ENCODE assay signal across 15 cellular contexts in the genomic region with DNA sequence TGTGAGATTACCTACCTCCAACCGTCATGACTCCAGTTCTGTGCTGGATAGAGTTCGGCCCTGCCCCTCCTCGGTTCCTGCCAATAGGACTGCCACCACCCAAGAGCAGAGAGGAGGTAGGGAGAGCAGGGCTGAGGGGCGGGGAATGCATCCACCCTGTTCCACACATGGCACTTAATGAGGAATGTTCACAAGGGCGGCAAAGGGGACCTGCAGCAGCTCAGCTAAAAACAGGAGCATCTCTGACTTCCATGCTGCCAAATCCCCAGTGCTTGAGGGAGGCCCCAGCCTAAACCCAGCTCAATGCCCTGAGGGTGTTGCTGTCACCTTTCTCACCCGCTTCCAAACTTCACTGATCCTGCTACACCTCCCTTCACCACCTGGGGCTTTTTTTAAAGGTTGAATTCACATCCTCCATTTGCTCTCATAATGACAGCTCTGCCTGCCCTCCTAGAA. TPM values are rescaled to one million over a fixed set of nuclear protein-coding genes. Genes with fewer than 3 reads are reported as not detected.
DNase-seq lines count a peak whose midpoint lies in the region; ATAC-seq and TF ChIP-seq lines count a peak whose summit lies in the region.
"Had no signal": no experiment of that assay in that cellular context is flagged by ENCODE, and none has a peak within 500 bp of the region (broad histone marks: within the 10 kb centered on the region; RNA-seq: fewer than 3 reads in every experiment).

No MANE protein-coding gene starts in this region.

- H3K79me2 ChIP-seq in PC-3 (ENCODE audit: low read length) = no peaks in the 10 kb centered on the region

- H3K4me3 Mint-ChIP-seq in stimulated activated naive B cell treated with anti-CD40 and anti-IgM and Interleukin-4, amounts not matched to agents 10 μg/mL and 1 μg/mL and 100 μg/mL, for 72 hours = no peak overlapping the region

- no peaks in the 10 kb centered on the region for H3K9me2 ChIP-seq in PC-3 (replicated peaks; ENCODE audit: low read length)
- H3K9me2 ChIP-seq: SK-N-SH had no signal

- ATAC-seq in Right ventricle myocardium superior (ENCODE audit: poor library complexity) (peak; percentile 82), PC-3 (no peak), left cardiac atrium (peak; percentile 58 to 73), GM18907 (IDR thresholded peaks at IDR 0.05; ENCODE audit: unreplicated experiment) (no peak)
- ATAC-seq in stimulated activated naive B cell treated with anti-CD40 and anti-IgM and Interleukin-4, amounts not matched to agents 10 μg/mL and 1 μg/mL and 100 μg/mL, for 72 hours (replicated peaks) = peak; percentile 19 to 55

- no peaks in the 10 kb centered on the region for H3K36me3 ChIP-seq in right atrium auricular region
- no peaks in the 10 kb centered on the region for H3K36me3 ChIP-seq in PC-3 (ENCODE audit: low read depth, low read length)
- H3K36me3 ChIP-seq: upper lobe of left lung had no signal

- H3K9me3 ChIP-seq in right atrium auricular region (no peaks in the 10 kb centered on the region), PC-3 (ENCODE audit: low read length) (no peaks in the 10 kb centered on the region)
- H3K9me3 ChIP-seq: SK-N-SH, upper lobe of left lung had no signal

- CTCF ChIA-PET in PC-3 (lab: Charles Lee) = interaction anchor here (0.8 kb wide), 1 partner anchor 26 kb away, joined by 3 read pairs; no protein-coding TSS in a partner anchor

- no peak overlapping the region for H3K27ac Mint-ChIP-seq in stimulated activated naive B cell treated with anti-CD40 and anti-IgM and Interleukin-4, amounts not matched to agents 10 μg/mL and 1 μg/mL and 100 μg/mL, for 72 hours

- H3K4me1 ChIP-seq in right atrium auricular region = peaks cover 0 to 22% of the 10 kb centered on the region in 2 donors
- no peaks in the 10 kb centered on the region for H3K4me1 ChIP-seq in PC-3 (ENCODE audit: insufficient read depth, low read length)

- H3K36me3 Mint-ChIP-seq in stimulated activated naive B cell treated with anti-CD40 and anti-IgM and Interleukin-4, amounts not matched to agents 10 μg/mL and 1 μg/mL and 100 μg/mL, for 72 hours = no peaks in the 10 kb centered on the region
- H3K36me3 Mint-ChIP-seq: IgD-negative memory B cell had no signal

- no peak overlapping the region for H3K27ac ChIP-seq in right atrium auricular region
- H3K27ac ChIP-seq in PC-3 (ENCODE audit: low read length) = no peak overlapping the region
- H3K27ac ChIP-seq: upper lobe of left lung, VCaP had no signal

- no peak overlapping the region for H3K4me3 ChIP-seq in right atrium auricular region
- no peak overlapping the region for H3K4me3 ChIP-seq in PC-3 (ENCODE audit: low read length)
- H3K4me3 ChIP-seq: upper lobe of left lung had no signal

- BruUV-seq in PC-3 (replicated peaks; lab: Mats Ljungman, UMichigan) = no TSS peak

- DNase-seq in Right ventricle myocardium superior (no peak), right atrium auricular region (ENCODE audit: low spot score) (no peak), PC-3 (peak; percentile 23), left cardiac atrium (no peak), NCI-H446 treated with DMSO at 0.1 percent for 48 hours (lab: John Stamatoyannopoulos, UW) (no peak)
- no peak for DNase-seq in stimulated activated naive B cell treated with anti-CD40 and anti-IgM and Interleukin-4, amounts not matched to agents 10 μg/mL and 1 μg/mL and 100 μg/mL, for 72 hours
- DNase-seq in activated CD4-positive, alpha-beta T cell treated with anti-CD3 and anti-CD28 coated beads for 1 hour = no peak
- DNase-seq: activated naive CD4-positive, alpha-beta T cell treated with anti-CD3 and anti-CD28 coated beads, Interleukin-2, amount 50 U/mL, for 16 hours; kidney; NCI-H1417 treated with DMSO at 0.1 percent for 48 hours; SK-N-SH; upper lobe of left lung had no signal

- H2AFZ ChIP-seq in PC-3 (ENCODE audit: low read length) = no peak overlapping the region

- H3K9ac ChIP-seq in PC-3 (ENCODE audit: low read length) = no peak overlapping the region
- H3K9ac ChIP-seq: SK-N-SH had no signal

- TF ChIP-seq CTCF in right atrium auricular region (IDR thresholded peaks at IDR 0.05) = no peak
- no peak for TF ChIP-seq CTCF in PC-3 (conservative IDR thresholded peaks at IDR 0.05; ENCODE audit: low read depth, low read length)

- no peaks in the 10 kb centered on the region for H4K20me1 ChIP-seq in PC-3 (ENCODE audit: low read length)

- H3K27me3 Mint-ChIP-seq in stimulated activated naive B cell treated with anti-CD40 and anti-IgM and Interleukin-4, amounts not matched to agents 10 μg/mL and 1 μg/mL and 100 μg/mL, for 72 hours = peaks cover 0 to 21% of the 10 kb centered on the region in 2 donors

- no peaks in the 10 kb centered on the region for H3K9me3 Mint-ChIP-seq in stimulated activated naive B cell treated with anti-CD40 and anti-IgM and Interleukin-4, amounts not matched to agents 10 μg/mL and 1 μg/mL and 100 μg/mL, for 72 hours
- H3K9me3 Mint-ChIP-seq: IgD-negative memory B cell had no signal

- H3F3A ChIP-seq in PC-3 (ENCODE audit: low read length, unreplicated experiment) = no peaks in the 10 kb centered on the region

- intact Hi-C loops in Right ventricle myocardium superior (cut with DNase I) (no loop called here), PC-3 (cut with micrococcal nuclease) (no loop called here), left cardiac atrium (cut with DNase I) (no loop called here)

- H3K27me3 ChIP-seq in right atrium auricular region (no peaks in the 10 kb centered on the region), PC-3 (ENCODE audit: low read length) (no peaks in the 10 kb centered on the region)
- H3K27me3 ChIP-seq: upper lobe of left lung had no signal

- peaks cover 26% of the 10 kb centered on the region in 2 donors for H3K4me1 Mint-ChIP-seq in stimulated activated naive B cell treated with anti-CD40 and anti-IgM and Interleukin-4, amounts not matched to agents 10 μg/mL and 1 μg/mL and 100 μg/mL, for 72 hours

- H3K4me2 ChIP-seq in PC-3 (ENCODE audit: low read length) = no peak overlapping the region
- H3K4me2 ChIP-seq: SK-N-SH had no signal

- POLR2A ChIA-PET in PC-3 (lab: Charles Lee; ENCODE audit: unreplicated experiment) = no interaction called here

RNA-seq across cellular contexts. Expression of a gene that starts 7.8 kb away (rescaled TPM):
- total RNA-seq in Right ventricle myocardium superior (99.4 TPM), right atrium auricular region (10 to 100 TPM; 49.5 to 89.1 TPM), PC-3 (2014; rRNA removed) (46.6 and 58.9 TPM in 2 replicates), left cardiac atrium (10 to 100 TPM; 79.9 to 85.5 TPM)

RNA-seq across cellular contexts. Expression of a gene that starts 37.7 kb away (rescaled TPM):
- total RNA-seq in Right ventricle myocardium superior (15.8 TPM), right atrium auricular region (10 to 100 TPM; 22.1 to 25.3 TPM), PC-3 (2014; rRNA removed) (53.0 and 55.8 TPM in 2 replicates), left cardiac atrium (10 to 100 TPM; 20.7 to 36.0 TPM)

RNA-seq across cellular contexts. Expression of a gene that starts 42.1 kb away (rescaled TPM):
- total RNA-seq in Right ventricle myocardium superior = 9.2 TPM
- total RNA-seq in right atrium auricular region = 1 to 10 TPM; 7.6 to 8.8 TPM
- total RNA-seq in PC-3 (2014; rRNA removed) = 0.15 TPM in 1 of 2 replicates, not detected in the other
- 1 to 10 TPM; 5.4 to 10.0 TPM for total RNA-seq in left cardiac atrium

RNA-seq across cellular contexts. Expression of a gene that starts 53.0 kb away (rescaled TPM):
- total RNA-seq in Right ventricle myocardium superior (104 TPM), right atrium auricular region (10 to 100 TPM; 59.7 to 74.6 TPM), PC-3 (2014; rRNA removed) (32.1 and 49.8 TPM in 2 replicates), left cardiac atrium (10 to 100 TPM; 71.8 to 87.4 TPM)

Comparison
In these comparisons a context has a peak if more than half of its experiments do, and no peak if none do; other contexts are left out.
1. ATAC-seq: peak in Right ventricle myocardium superior (single experiment), left cardiac atrium (2 of 2) and stimulated activated naive B cell treated with anti-CD40 and anti-IgM and Interleukin-4, amounts not matched to agents 10 μg/mL and 1 μg/mL and 100 μg/mL, for 72 hours (2 of 2); none in PC-3 (single experiment) and GM18907 (single experiment).